ENCODE assay signal across 21 cellular contexts in genomic region chr10:72744566-72744965, GRCh38.
"Had no signal": no experiment of that assay in that cellular context is flagged by ENCODE, and none has a peak within 500 bp of the region (broad histone marks: within the 10 kb centered on the region; RNA-seq: fewer than 3 reads in every experiment).

No MANE protein-coding gene starts in this region.

- H3K36me3 ChIP-seq: heart right ventricle, upper lobe of left lung had no signal

- H3K4me1 Mint-ChIP-seq: activated naive CD4-positive, alpha-beta T cell treated with anti-CD3 and anti-CD28 coated beads, Interleukin-2, amount 10 ng/mL, durations not matched to agents 7 days and 5 days had no signal

- H3K9me3 ChIP-seq: heart right ventricle, upper lobe of left lung had no signal

- ATAC-seq: activated CD4-positive, CD25-positive, alpha-beta regulatory T cell treated with anti-CD3 and anti-CD28 coated beads, Interleukin-2, amount 50 U/mL, for 24 hours; activated naive CD8-positive, alpha-beta T cell treated with anti-CD3 and anti-CD28 coated beads, Interleukin-2, amount 50 U/mL, for 24 hours; esophagus mucosa; heart right ventricle; naive thymus-derived CD8-positive, alpha-beta T cell had no signal

- H3K36me3 Mint-ChIP-seq: activated naive CD4-positive, alpha-beta T cell treated with anti-CD3 and anti-CD28 coated beads, Interleukin-2, amount 10 ng/mL, durations not matched to agents 7 days and 5 days had no signal

- H3K27ac Mint-ChIP-seq: activated naive CD4-positive, alpha-beta T cell treated with anti-CD3 and anti-CD28 coated beads, Interleukin-2, amount 10 ng/mL, durations not matched to agents 7 days and 5 days; activated naive CD8-positive, alpha-beta T cell treated with anti-CD3 and anti-CD28 coated beads, Interleukin-2, amount 50 U/mL, for 24 hours; memory B cell had no signal

- H3K27me3 Mint-ChIP-seq: activated naive CD4-positive, alpha-beta T cell treated with anti-CD3 and anti-CD28 coated beads, Interleukin-2, amount 10 ng/mL, durations not matched to agents 7 days and 5 days; activated naive CD8-positive, alpha-beta T cell treated with anti-CD3 and anti-CD28 coated beads, Interleukin-2, amount 50 U/mL, for 24 hours; memory B cell; naive thymus-derived CD8-positive, alpha-beta T cell had no signal

- H3K27me3 ChIP-seq: heart right ventricle, upper lobe of left lung had no signal

- H3K27ac ChIP-seq: heart right ventricle, upper lobe of left lung had no signal

- DNase-seq: activated CD8-positive, alpha-beta memory T cell treated with anti-CD3 and anti-CD28 coated beads for 24 hours; activated CD8-positive, alpha-beta memory T cell treated with anti-CD3 and anti-CD28 coated beads, Interleukin-2, amount 50 U/mL, for 48 hours; activated effector memory CD4-positive, alpha-beta T cell treated with Interleukin-2 at 50 U/mL for 16 hours; activated naive CD4-positive, alpha-beta T cell treated with anti-CD3 and anti-CD28 coated beads, Interleukin-2, amount 10 ng/mL, durations not matched to agents 7 days and 5 days; activated naive CD8-positive, alpha-beta T cell treated with anti-CD3 and anti-CD28 coated beads, Interleukin-2, amount 50 U/mL, for 24 hours; activated T-cell treated with anti-CD3 and anti-CD28 coated beads, Interleukin-2, amount 50 U/mL, for 48 hours; anterior cingulate cortex; cortex of kidney; effector CD4-positive, alpha-beta T cell; heart right ventricle; naive thymus-derived CD8-positive, alpha-beta T cell; retina; stimulated activated CD8-positive, alpha-beta memory T cell treated with anti-CD3 and anti-CD28 coated beads, Interleukin-4, amount 100 ng/mL, for 48 hours; stimulated activated naive CD4-positive, alpha-beta T cell; substantia nigra; T-helper 1 cell; T1000; upper lobe of left lung had no signal

- H3K4me3 Mint-ChIP-seq: activated naive CD4-positive, alpha-beta T cell treated with anti-CD3 and anti-CD28 coated beads, Interleukin-2, amount 10 ng/mL, durations not matched to agents 7 days and 5 days; activated naive CD8-positive, alpha-beta T cell treated with anti-CD3 and anti-CD28 coated beads, Interleukin-2, amount 50 U/mL, for 24 hours; memory B cell; naive thymus-derived CD8-positive, alpha-beta T cell had no signal

- H3K9me3 Mint-ChIP-seq: activated naive CD4-positive, alpha-beta T cell treated with anti-CD3 and anti-CD28 coated beads, Interleukin-2, amount 10 ng/mL, durations not matched to agents 7 days and 5 days; activated naive CD8-positive, alpha-beta T cell treated with anti-CD3 and anti-CD28 coated beads, Interleukin-2, amount 50 U/mL, for 24 hours; memory B cell; naive thymus-derived CD8-positive, alpha-beta T cell had no signal

- H3K4me3 ChIP-seq: heart right ventricle, upper lobe of left lung had no signal
